ENCODE assay signal across 10 cellular contexts in the genomic region with DNA sequence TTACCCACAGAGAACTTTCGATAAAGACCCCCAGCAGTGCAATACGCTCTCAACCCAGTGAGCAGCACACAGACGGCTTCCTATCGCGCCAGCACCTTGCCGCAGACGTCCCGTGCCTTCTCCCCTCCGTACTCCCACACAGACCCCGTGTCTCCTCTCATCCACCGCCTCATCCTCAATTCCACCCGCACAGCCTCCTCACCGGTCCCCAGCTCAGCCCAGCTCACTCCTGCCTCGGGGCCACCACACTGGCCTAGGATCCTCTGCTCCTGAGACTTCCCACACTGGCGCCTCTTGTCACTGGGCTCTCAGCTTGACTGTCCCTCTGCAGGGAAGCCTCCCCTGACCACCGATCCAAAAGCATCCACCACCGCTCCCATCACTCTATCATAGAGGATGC. TPM values are rescaled to one million over a fixed set of nuclear protein-coding genes. Genes with fewer than 3 reads are reported as not detected.
DNase-seq lines count a peak whose midpoint lies in the region; ATAC-seq, FAIRE-seq and TF ChIP-seq lines count a peak whose summit lies in the region.
"Had no signal": no experiment of that assay in that cellular context is flagged by ENCODE, and none has a peak within 500 bp of the region (broad histone marks: within the 10 kb centered on the region; RNA-seq: fewer than 3 reads in every experiment).

No MANE protein-coding gene starts in this region.

- no peaks in the 10 kb centered on the region for H4K20me1 ChIP-seq in mammary epithelial cell (ENCODE audit: insufficient read depth, low read length)
- peaks cover 39 to 53% of the 10 kb centered on the region in 2 experiments for H4K20me1 ChIP-seq in H1 (replicated peaks in 1 of 2; ENCODE audit: control insufficient read depth in 1 of 2, insufficient read depth in 2 of 2, low read length in 2 of 2)

- no peak overlapping the region for H3K56ac ChIP-seq in H1 (replicated peaks; ENCODE audit: insufficient read length, low read depth, low read length)

- H3K4ac ChIP-seq in H1 (replicated peaks; ENCODE audit: insufficient read length, low read depth, low read length) = no peak overlapping the region

- dilution Hi-C loops in mammary epithelial cell (cut with HindIII; ENCODE audit: low sequenced_read_pairs) = loop anchor here (10.0 kb wide), 1 partner anchor 46 kb away; no protein-coding TSS in a partner anchor

- H3K27ac ChIP-seq in mammary epithelial cell (ENCODE audit: insufficient read depth, low read depth, low read length) (no peak overlapping the region), H1 (ENCODE audit: low read depth, low read length) (0 out of 2 replicates have a peak overlapping the region, but pooled peaks have one; percentile 3), tibial artery (peak overlapping the region; percentile 79 to 82)

- H3K4me2 ChIP-seq in mammary epithelial cell (ENCODE audit: insufficient read depth, low read depth, low read length) = no peak overlapping the region
- H3K4me2 ChIP-seq in H1 (ENCODE audit: insufficient read depth in 1 of 2, low read depth in 2 of 2, low read length in 2 of 2) = no peak overlapping the region

- H3K27ac Mint-ChIP-seq in MCF 10A (ENCODE audit: low read depth, unreplicated experiment) (peak overlapping the region; percentile 12), neural crest cell (ENCODE audit: unreplicated experiment) (peak overlapping the region; percentile 75)

- no peak for FAIRE-seq in H1 (lab: Jason Lieb, UNC)
- FAIRE-seq: GM12892 had no signal

- TF ChIP-seq EP300 in H1 (IDR thresholded peaks at IDR 0.05; ENCODE audit: borderline replicate concordance in 1 of 2, low read depth in 2 of 2, low read length in 2 of 2) = no peak

- intact Hi-C loops in MCF 10A (cut with micrococcal nuclease) (loop anchor here (2.0 kb wide), 1 partner anchor 32 kb away; no protein-coding TSS in a partner anchor), mammary epithelial cell (cut with micrococcal nuclease) (loop anchor here (5.0 kb wide), 1 partner anchor 34 kb away; no protein-coding TSS in a partner anchor), tibial artery (cut with DNase I; ENCODE audit: low total_unique reads) (no loop called here)

- H3K79me2 ChIP-seq in mammary epithelial cell (ENCODE audit: insufficient read depth, low read length) = peaks cover 89% of the 10 kb centered on the region
- H3K79me2 ChIP-seq in H1 (ENCODE audit: control insufficient read depth in 1 of 2, insufficient read depth in 2 of 2, low read length in 2 of 2) = peaks cover 0 to 85% of the 10 kb centered on the region in 2 experiments; a peak in 3 of 4 replicates

- H3K9ac ChIP-seq in mammary epithelial cell (ENCODE audit: insufficient read depth, low read length) (no peak overlapping the region), H1 (replicated peaks in 1 of 4; ENCODE audit: extremely low read depth in 1 of 4, low read depth in 3 of 4, low read length in 3 of 4) (no peak overlapping the region; a peak in 1 of 7 replicates)

- DNase-seq in MCF 10A (ENCODE audit: unreplicated experiment) (no peak), mammary epithelial cell (no peak), H1 (ENCODE audit: low read depth in 1 of 2, low spot score in 2 of 2) (no peak), neural crest cell (ENCODE audit: low read depth, low spot score) (no peak), tibial artery (no peak), H4 (ENCODE audit: low spot score) (no peak)
- DNase-seq: DMS79 treated with DMSO at 0.1 percent for 48 hours had no signal

- H3K79me1 ChIP-seq in H1 (ENCODE audit: low read depth, low read length) = peaks cover 25% of the 10 kb centered on the region

- H3K4me1 Mint-ChIP-seq in MCF 10A (ENCODE audit: insufficient read depth, unreplicated experiment) (peaks cover 36% of the 10 kb centered on the region), neural crest cell (peaks cover 41% of the 10 kb centered on the region)

- H3K36me3 ChIP-seq in mammary epithelial cell (ENCODE audit: insufficient read depth, low read length) (peaks cover 4% of the 10 kb centered on the region), H1 (ENCODE audit: control insufficient read depth in 2 of 4, insufficient read depth in 4 of 4, low read length in 3 of 4) (peaks cover 0 to 26% (median 10%) of the 10 kb centered on the region in 4 experiments; a peak in 3 of 8 replicates), tibial artery (peaks cover 14 to 42% (median 28%) of the 10 kb centered on the region in 3 donors)

- H3K27me3 Mint-ChIP-seq in MCF 10A (ENCODE audit: insufficient read depth, unreplicated experiment) = no peaks in the 10 kb centered on the region
- H3K27me3 Mint-ChIP-seq in neural crest cell (ENCODE audit: low read depth) = no peaks in the 10 kb centered on the region

- no peaks in the 10 kb centered on the region for H3K23me2 ChIP-seq in H1 (ENCODE audit: low read depth, low read length)

- no peak overlapping the region for H2BK20ac ChIP-seq in H1 (ENCODE audit: low read length)

- no peak overlapping the region for H4K5ac ChIP-seq in H1 (ENCODE audit: insufficient read length, low read depth, low read length)

- no TSS peak for BruUV-seq in MCF 10A (replicated peaks; lab: Mats Ljungman, UMichigan)
- BruUV-seq in mammary epithelial cell (replicated peaks; lab: Mats Ljungman, UMichigan) = no TSS peak

- no peaks in the 10 kb centered on the region for H3K27me3 ChIP-seq in mammary epithelial cell (ENCODE audit: insufficient read depth, low read length)
- no peaks in the 10 kb centered on the region; a peak in 1 of 7 replicates for H3K27me3 ChIP-seq in H1 (replicated peaks in 1 of 4; ENCODE audit: control insufficient read depth in 3 of 4, extremely low read depth in 1 of 4, insufficient read depth in 3 of 4, low read length in 3 of 4)
- H3K27me3 ChIP-seq in tibial artery = no peaks in the 10 kb centered on the region

- no peak overlapping the region for H3K23ac ChIP-seq in H1 (ENCODE audit: insufficient read length)

- H3K4me3 Mint-ChIP-seq in MCF 10A (ENCODE audit: unreplicated experiment) (no peak overlapping the region), neural crest cell (no peak overlapping the region)

- no peak overlapping the region for H2BK12ac ChIP-seq in H1 (ENCODE audit: low read depth, low read length)

- H3K4me3 ChIP-seq in mammary epithelial cell (replicated peaks in 1 of 3; ENCODE audit: insufficient read depth in 1 of 3, low read depth in 2 of 3, low read length in 3 of 3) (no peak overlapping the region), H1 (ENCODE audit: extremely low read depth in 1 of 4, insufficient read depth in 2 of 4, low read depth in 3 of 4, low read length in 4 of 4) (no peak overlapping the region), tibial artery (no peak overlapping the region)

- TF ChIP-seq RAD21 in H1 (IDR thresholded peaks at IDR 0.05 in 1 of 2, conservative IDR thresholded peaks at IDR 0.05 in 1 of 2; ENCODE audit: low read depth in 2 of 2, low read length in 2 of 2) = no peak

- CTCF ChIA-PET in MCF 10A (lab: Yijun Ruan, JAX) = interaction anchor here (0.8 kb wide), 1 partner anchor 52 kb away, joined by 3 read pairs; no protein-coding TSS in a partner anchor
- CTCF ChIA-PET in mammary epithelial cell (lab: Charles Lee; ENCODE audit: low non-redundant PET) = no interaction called here
- CTCF ChIA-PET in H1 (lab: Charles Lee; ENCODE audit: partially characterized antibody) = interaction anchor here (0.6 to 3.8 kb wide), 20 partner anchors 10 to 593 kb away, joined by 3 to 41 read pairs (median 4); no protein-coding TSS in a partner anchor

- H3K4me1 ChIP-seq in mammary epithelial cell (ENCODE audit: insufficient read depth, low read length) (peaks cover 40% of the 10 kb centered on the region), H1 (replicated peaks in 1 of 4; ENCODE audit: control insufficient read depth in 3 of 4, insufficient read depth in 4 of 4, low read length in 3 of 4) (peaks cover 6 to 31% (median 19%) of the 10 kb centered on the region in 4 experiments), tibial artery (peaks cover 5 to 58% (median 53%) of the 10 kb centered on the region in 4 donors)

- H2BK5ac ChIP-seq in H1 (ENCODE audit: low read depth, low read length) = no peak overlapping the region; the same call in 1 of the 2 replicates

- in situ Hi-C loops in mammary epithelial cell (cut with MboI; ENCODE audit: low sequenced_read_pairs in 2 of 2) = no loop called here

- H3K9me3 Mint-ChIP-seq in MCF 10A (ENCODE audit: unreplicated experiment) (no peaks in the 10 kb centered on the region), neural crest cell (no peaks in the 10 kb centered on the region)

- WGBS in mammary epithelial cell (ENCODE audit: low coverage, missing lambda C conversion rate) = 97% methylated on average over 7 of the region's 17 CpGs
- 96% methylated on average over 16 of the region's 17 CpGs; no CpG with 5 or more reads in 1 of the 2 experiments for WGBS in H1 (ENCODE audit: extremely low coverage in 1 of 2, insufficient coverage in 1 of 2, insufficient read length in 1 of 2, insufficient replicate concordance in 2 of 2, low coverage in 1 of 2, low lambda C conversion rate in 2 of 2, missing lambda C conversion rate in 1 of 2), 2 experiments

- H2BK120ac ChIP-seq in H1 (replicated peaks; ENCODE audit: low read depth, low read length) = no peak overlapping the region

- H3K36me3 Mint-ChIP-seq in MCF 10A (ENCODE audit: insufficient read depth, unreplicated experiment) (peaks cover 55% of the 10 kb centered on the region), neural crest cell (ENCODE audit: low read depth) (peaks cover 4% of the 10 kb centered on the region)

- no peak overlapping the region for H2AFZ ChIP-seq in mammary epithelial cell (ENCODE audit: low read depth, low read length)
- no peak overlapping the region for H2AFZ ChIP-seq in H1 (ENCODE audit: low read length)

- H2BK15ac ChIP-seq in H1 (ENCODE audit: low read length) = no peak overlapping the region

- no peak for TF ChIP-seq POLR2A in H1 (IDR thresholded peaks at IDR 0.05; ENCODE audit: control extremely low read depth in 1 of 2, low read depth in 2 of 2, low read length in 2 of 2)

- H4K91ac ChIP-seq in H1 (replicated peaks; ENCODE audit: insufficient read length, low read length) = no peak overlapping the region

- no peak overlapping the region for H3K14ac ChIP-seq in H1 (ENCODE audit: insufficient read length)

- TF ChIP-seq CTCF in MCF 10A (IDR thresholded peaks at IDR 0.05; ENCODE audit: unreplicated experiment) (no peak), mammary epithelial cell (conservative IDR thresholded peaks at IDR 0.05 in 1 of 2, IDR thresholded peaks at IDR 0.05 in 1 of 2; ENCODE audit: extremely low read depth in 1 of 2, insufficient read depth in 1 of 2, low read depth in 1 of 2, low read length in 2 of 2) (no peak), H1 (IDR thresholded peaks at IDR 0.05; ENCODE audit: control extremely low read depth in 1 of 3, insufficient read depth in 1 of 3, low read depth in 1 of 3, low read length in 3 of 3) (no peak), neural crest cell (conservative IDR thresholded peaks at IDR 0.05) (no peak), tibial artery (IDR thresholded peaks at IDR 0.05) (no peak)

- no peak for ATAC-seq in SK-N-SH treated with all-trans-retinoic acid at 6 μM for 48 hours
- no peak for ATAC-seq in HG03342 (IDR thresholded peaks at IDR 0.05; ENCODE audit: unreplicated experiment)

- POLR2A ChIA-PET in MCF 10A (lab: Yijun Ruan, JAX) = interaction anchor here (1.2 kb wide), 1 partner anchor 10 kb away, joined by 3 read pairs; no protein-coding TSS in a partner anchor
- POLR2A ChIA-PET in H1 (lab: Charles Lee; ENCODE audit: partially characterized antibody) = interaction anchor here (0.9 to 1.8 kb wide), 3 partner anchors 10 to 48 kb away, joined by 3 to 8 read pairs (median 4); no protein-coding TSS in a partner anchor

- H4K8ac ChIP-seq in H1 (ENCODE audit: extremely low read depth, insufficient read depth, low read length) = no peak overlapping the region

- H2AK5ac ChIP-seq in H1 (ENCODE audit: low read depth, low read length) = no peak overlapping the region

- no peaks in the 10 kb centered on the region for H3K9me3 ChIP-seq in mammary epithelial cell (replicated peaks; ENCODE audit: insufficient read depth, low read length)
- no peaks in the 10 kb centered on the region for H3K9me3 ChIP-seq in H1 (ENCODE audit: insufficient read depth in 2 of 2, low read depth in 1 of 2, low read length in 1 of 2)
- H3K9me3 ChIP-seq in tibial artery = no peaks in the 10 kb centered on the region

- H3K18ac ChIP-seq in H1 (ENCODE audit: extremely low read depth, low read length) = no peak overlapping the region

RNA-seq across cellular contexts. Expression of gene MLLT1, which starts 9.0 kb away (rescaled TPM):
- total RNA-seq in MCF 10A (2022) (53.9 and 59.0 TPM in 2 replicates), mammary epithelial cell (10 to 100 TPM in 1 of 2 donors, 1 to 10 TPM in 1; 5.8 to 45.4 TPM), neural crest cell (86.4 and 96.5 TPM in 2 replicates)
- polyA plus RNA-seq in mammary epithelial cell (16.9 TPM), H1 (2011; rRNA removed) (18.8 and 27.7 TPM in 2 replicates)
- 14.5 TPM for polyA minus RNA-seq in mammary epithelial cell
- 42.4 and 45.1 TPM in 2 replicates for total RNA-seq in H1 (2021; fragmentation: NEBNext Ultra II Directional; extraction: Animal tissue kit (Norgen Biotek cat#: 25700))
- polyA plus RNA-seq in H1 (2011; cell fraction: cytosol; rRNA removed) = 19.7 TPM
- 74.8 TPM for polyA plus RNA-seq in H1 (2011; cell fraction: nucleus; rRNA removed)
- polyA plus RNA-seq in H1 (2012, experiment 1 of 2) = 24.7 to 35.8 TPM (median 32.5 TPM) in 4 replicates
- 17.2 TPM for polyA plus RNA-seq in H1 (2012, experiment 2 of 2)
- 22.0 TPM for polyA plus RNA-seq in H1 (2013, experiment 1 of 2)
- 21.5 TPM for polyA plus RNA-seq in H1 (2013, experiment 2 of 2)
- polyA minus RNA-seq in H1 (2011; rRNA and poly(A)+ RNA removed) = 7.1 and 12.4 TPM in 2 replicates
- 42.9 TPM for polyA minus RNA-seq in H1 (2011; cell fraction: cytosol; rRNA and poly(A)+ RNA removed)
- polyA minus RNA-seq in H1 (2011; cell fraction: nucleus; rRNA and poly(A)+ RNA removed) = 13.2 TPM
- 8.1 and 9.6 TPM in 2 replicates for total RNA-seq in H4 (2014; rRNA removed; shearing (Covaris generic))
